Comparison of ENCODE assay signal across 21 cellular contexts in genomic region chr2:160220001-160220400, GRCh38. TPM values are rescaled to one million over a fixed set of nuclear protein-coding genes. Genes with fewer than 3 reads are reported as not detected.
DNase-seq lines count a peak whose midpoint lies in the region; ATAC-seq, FAIRE-seq and TF ChIP-seq lines count a peak whose summit lies in the region.
"Had no signal": no experiment of that assay in that cellular context is flagged by ENCODE, and none has a peak within 500 bp of the region (broad histone marks: within the 10 kb centered on the region; RNA-seq: fewer than 3 reads in every experiment).

No MANE protein-coding gene starts in this region.

- H2AFZ ChIP-seq in ACC112 (ENCODE audit: low read length, unreplicated experiment) = peak overlapping the region; percentile 8
- H2AFZ ChIP-seq in PC-3 (ENCODE audit: low read length) = no peak overlapping the region
- H2AFZ ChIP-seq in trophoblast cell (ENCODE audit: insufficient read depth, low read length, poor library complexity) = no peak overlapping the region

- H3K79me2 ChIP-seq in ACC112 (ENCODE audit: control insufficient read depth, insufficient read depth, low read length, unreplicated experiment) = no peaks in the 10 kb centered on the region
- H3K79me2 ChIP-seq in PC-3 (ENCODE audit: low read length) = no peaks in the 10 kb centered on the region
- peaks cover 12% of the 10 kb centered on the region for H3K79me2 ChIP-seq in trophoblast cell (ENCODE audit: control insufficient read depth, insufficient read depth, low read length, poor library complexity)

- H3K27ac ChIP-seq in ACC112 (ENCODE audit: low read depth, low read length) (no peak overlapping the region), PC-3 (ENCODE audit: low read length) (no peak overlapping the region), trophoblast cell (ENCODE audit: low read depth, low read length) (no peak overlapping the region), caudate nucleus (ENCODE audit: low read depth, low read length) (no peak overlapping the region)

- H4K91ac ChIP-seq in trophoblast cell (ENCODE audit: low read depth, low read length) = peak overlapping the region; percentile 28

- H3K27me3 ChIP-seq in ACC112 (ENCODE audit: insufficient read depth, low read length) = no peaks in the 10 kb centered on the region
- H3K27me3 ChIP-seq in PC-3 (ENCODE audit: low read length) = no peaks in the 10 kb centered on the region
- no peaks in the 10 kb centered on the region for H3K27me3 ChIP-seq in bronchial epithelial cell (ENCODE audit: control insufficient read depth, insufficient read depth, low read length)
- H3K27me3 ChIP-seq in trophoblast cell (ENCODE audit: insufficient read depth, low read length) = no peaks in the 10 kb centered on the region

- H3K9me2 ChIP-seq in PC-3 (replicated peaks; ENCODE audit: low read length) = no peaks in the 10 kb centered on the region

- no peaks in the 10 kb centered on the region for H3F3A ChIP-seq in PC-3 (ENCODE audit: low read length, unreplicated experiment)

- H3K9me3 ChIP-seq in PC-3 (ENCODE audit: low read length) (no peaks in the 10 kb centered on the region), trophoblast cell (ENCODE audit: insufficient read depth, low read depth, low read length) (no peaks in the 10 kb centered on the region)

- H3K4me2 ChIP-seq in PC-3 (ENCODE audit: low read length) = 0 out of 2 replicates have a peak overlapping the region, but pooled peaks have one; percentile 78
- no peak overlapping the region for H3K4me2 ChIP-seq in trophoblast cell (ENCODE audit: low read length)

- intact Hi-C loops in PC-3 (cut with micrococcal nuclease) = no loop called here

- no peak overlapping the region for H3K4ac ChIP-seq in trophoblast cell (ENCODE audit: low read depth, low read length)

- no peak for DNase-seq in PC-3
- DNase-seq in bronchial epithelial cell (ENCODE audit: low read depth) = peak; percentile 77
- DNase-seq in trophoblast cell = no peak
- DNase-seq in caudate nucleus (lab: John Stamatoyannopoulos, UW) = no peak
- DNase-seq: erythroblast; glutamatergic neuron; MV-4-11; naive thymus-derived CD8-positive, alpha-beta T cell; NCI-H187 treated with DMSO at 0.1 percent for 48 hours; NCI-H446; NK-92 treated with Interleukin-12 subunit alpha and Interleukin-12 subunit beta, amount 100 ng/mL, for 24 hours; Right ventricle myocardium superior had no signal

- H3K14ac ChIP-seq in trophoblast cell (ENCODE audit: low read length) = peak overlapping the region; percentile 1

- H3K36me3 ChIP-seq in ACC112 (ENCODE audit: insufficient read depth, low read length) = no peaks in the 10 kb centered on the region
- no peaks in the 10 kb centered on the region for H3K36me3 ChIP-seq in PC-3 (ENCODE audit: low read depth, low read length)
- H3K36me3 ChIP-seq in bronchial epithelial cell (ENCODE audit: control insufficient read depth, insufficient read depth, low read length) = no peaks in the 10 kb centered on the region
- H3K36me3 ChIP-seq in trophoblast cell (ENCODE audit: control insufficient read depth in 1 of 2, insufficient read depth in 2 of 2, low read length in 2 of 2) = no peaks in the 10 kb centered on the region

- H2AK5ac ChIP-seq in trophoblast cell (ENCODE audit: low read length) = peak overlapping the region; percentile 65

- H3K9ac ChIP-seq in PC-3 (ENCODE audit: low read length) = no peak overlapping the region
- no peak overlapping the region for H3K9ac ChIP-seq in trophoblast cell (ENCODE audit: low read length)

- CTCF ChIA-PET in PC-3 (lab: Charles Lee) = interaction anchor here (0.7 kb wide), 1 partner anchor 15 kb away, joined by 3 read pairs; no protein-coding TSS in a partner anchor

- H3K79me1 ChIP-seq in trophoblast cell (ENCODE audit: low read length) = peaks cover 47% of the 10 kb centered on the region

- H2BK12ac ChIP-seq in trophoblast cell (ENCODE audit: low read length) = peak overlapping the region; percentile 72

- no TSS peak for BruUV-seq in PC-3 (replicated peaks; lab: Mats Ljungman, UMichigan)

- no peak for ATAC-seq in PC-3
- ATAC-seq in GM19397 (IDR thresholded peaks at IDR 0.05; ENCODE audit: unreplicated experiment) = no peak
- ATAC-seq in HG02571 (IDR thresholded peaks at IDR 0.05; ENCODE audit: unreplicated experiment) = no peak
- ATAC-seq: naive thymus-derived CD8-positive, alpha-beta T cell had no signal

- no CpG with 5 or more reads among the region's 2 CpGs for WGBS in trophoblast cell (ENCODE audit: extremely low coverage, insufficient coverage, insufficient read length)

- H3K18ac ChIP-seq in trophoblast cell (ENCODE audit: low read length) = no peak overlapping the region

- no peak overlapping the region for H3K23ac ChIP-seq in trophoblast cell (ENCODE audit: low read length)

- H2BK120ac ChIP-seq in trophoblast cell (ENCODE audit: insufficient read depth, low read length, poor library complexity) = peak overlapping the region; percentile 9

- POLR2A ChIA-PET in PC-3 (lab: Charles Lee; ENCODE audit: unreplicated experiment) = interaction anchor here (0.6 kb wide), 1 partner anchor 214 kb away, joined by 8 read pairs; no protein-coding TSS in a partner anchor

- no peak for FAIRE-seq in bronchial epithelial cell (lab: Jason Lieb, UNC)
- FAIRE-seq: G401.6, GM12878 had no signal

- no peak overlapping the region for H4K12ac ChIP-seq in trophoblast cell (ENCODE audit: low read depth, low read length)

- H3K4me1 ChIP-seq in ACC112 (ENCODE audit: control insufficient read depth, insufficient read depth, low read length, unreplicated experiment) (peaks cover 47% of the 10 kb centered on the region), PC-3 (ENCODE audit: insufficient read depth, low read length) (peaks cover 59% of the 10 kb centered on the region), trophoblast cell (ENCODE audit: control insufficient read depth in 1 of 2, insufficient read depth in 2 of 2, low read length in 2 of 2) (peaks cover 32 to 39% of the 10 kb centered on the region in 2 experiments)

- no peak for TF ChIP-seq CTCF in PC-3 (conservative IDR thresholded peaks at IDR 0.05; ENCODE audit: low read depth, low read length)
- no peak for TF ChIP-seq CTCF in bronchial epithelial cell (IDR thresholded peaks at IDR 0.05; ENCODE audit: insufficient read depth, low read length, severe bottlenecking)

- H2BK5ac ChIP-seq in trophoblast cell (ENCODE audit: low read depth, low read length, poor library complexity) = no peak overlapping the region

- H4K20me1 ChIP-seq in PC-3 (ENCODE audit: low read length) = no peaks in the 10 kb centered on the region

- H4K8ac ChIP-seq in trophoblast cell (ENCODE audit: low read depth, low read length) = no peak overlapping the region

- H3K4me3 ChIP-seq in ACC112 (ENCODE audit: low read depth, low read length) (no peak overlapping the region), PC-3 (ENCODE audit: low read length) (no peak overlapping the region), bronchial epithelial cell (ENCODE audit: low read depth, low read length) (no peak overlapping the region), trophoblast cell (ENCODE audit: low read depth, low read length) (no peak overlapping the region)
- H3K4me3 ChIP-seq: GM12878 had no signal

RNA-seq across cellular contexts. Expression of gene ITGB6, which starts 19.9 kb away (rescaled TPM):
- total RNA-seq in PC-3 (2014; rRNA removed) = 7.2 and 7.3 TPM in 2 replicates
- total RNA-seq in bronchial epithelial cell = 21.1 and 31.5 TPM in 2 replicates
- polyA plus RNA-seq in trophoblast cell (2013) = 100 and 101 TPM in 2 replicates
- total RNA-seq: dermis microvascular lymphatic vessel endothelial cell; GM12878; lung microvascular endothelial cell; naive thymus-derived CD8-positive, alpha-beta T cell; subcutaneous adipose tissue had no signal
- polyA plus RNA-seq: IgD-negative memory B cell; naive thymus-derived CD8-positive, alpha-beta T cell had no signal
